In genomic region chr3:108602249-108602934, GRCh38 we compare ENCODE assay signal across 9 cellular contexts. TPM values are rescaled to one million over a fixed set of nuclear protein-coding genes. Genes with fewer than 3 reads are reported as not detected.
DNase-seq lines count a peak whose midpoint lies in the region; ATAC-seq, FAIRE-seq and TF ChIP-seq lines count a peak whose summit lies in the region.
"Had no signal": no experiment of that assay in that cellular context is flagged by ENCODE, and none has a peak within 500 bp of the region (broad histone marks: within the 10 kb centered on the region; RNA-seq: fewer than 3 reads in every experiment).

No MANE protein-coding gene starts in this region.

- no peaks in the 10 kb centered on the region for H3K27me3 Mint-ChIP-seq in activated B cell treated with CpG ODN at 0.5 μM for 24 hours

- intact Hi-C loops in activated B cell treated with CpG ODN at 0.5 μM for 24 hours (cut with micrococcal nuclease): loop anchor here (1.0 kb wide), 1 partner anchor 13 kb away; the partner anchor contains the start of genes CIP2A and DZIP3

- H2AFZ ChIP-seq in DND-41 (ENCODE audit: low read depth, low read length): no peak overlapping the region

- H3K27ac ChIP-seq in DND-41 (ENCODE audit: low read length): peak overlapping the region; percentile 52; the same call in 1 of the 2 replicates

- H4K20me1 ChIP-seq in DND-41 (ENCODE audit: insufficient read depth, low read length): no peaks in the 10 kb centered on the region

- no peaks in the 10 kb centered on the region for H3K27me3 ChIP-seq in DND-41 (ENCODE audit: insufficient read depth, low read length, poor library complexity)

- H3K36me3 ChIP-seq in DND-41 (ENCODE audit: insufficient read depth, low read length): no peaks in the 10 kb centered on the region

- no peak for DNase-seq in DND-41
- no peak for DNase-seq in activated B cell treated with CpG ODN at 0.5 μM for 24 hours
- DNase-seq in kidney glomerular epithelial cell (lab: John Stamatoyannopoulos, UW): peak; percentile 29
- no peak for DNase-seq in HuH-7 (ENCODE audit: low spot score)
- no peak for DNase-seq in HT-29 (ENCODE audit: low spot score)
- DNase-seq in HTR-8/SVneo (ENCODE audit: insufficient read length, low spot score): no peak

- TF ChIP-seq CTCF in DND-41 (IDR thresholded peaks at IDR 0.05; ENCODE audit: borderline replicate concordance, extremely low read depth, low read length, poor library complexity, severe bottlenecking): no peak
- TF ChIP-seq CTCF in activated B cell treated with CpG ODN at 0.5 μM for 24 hours (IDR thresholded peaks at IDR 0.05): no peak

- H3K27ac Mint-ChIP-seq in activated B cell treated with CpG ODN at 0.5 μM for 24 hours: peak overlapping the region; percentile 72

- H3K4me1 ChIP-seq in DND-41 (ENCODE audit: insufficient read depth, low read length): peaks cover 25% of the 10 kb centered on the region

- no peak overlapping the region for H3K4me3 ChIP-seq in DND-41 (ENCODE audit: low read depth in 1 of 2, low read length in 2 of 2)

- POLR2A ChIA-PET in activated B cell treated with CpG ODN at 0.5 μM for 24 hours (lab: Charles Lee): interaction anchor here (1.4 to 7.5 kb wide), 2 partner anchors 11 to 477 kb away, joined by 5 to 96 read pairs; partner anchors contain the start of genes CIP2A and DZIP3

- CTCF ChIA-PET in activated B cell treated with CpG ODN at 0.5 μM for 24 hours (lab: Charles Lee): interaction anchor here (0.5 to 2.6 kb wide), 3 partner anchors 12 to 664 kb away, joined by 3 to 12 read pairs (median 6); partner anchors contain the start of genes CIP2A and DZIP3

- H3K4me1 Mint-ChIP-seq in activated B cell treated with CpG ODN at 0.5 μM for 24 hours: peaks cover 31% of the 10 kb centered on the region

- peak overlapping the region; percentile 65 for H3K4me3 Mint-ChIP-seq in activated B cell treated with CpG ODN at 0.5 μM for 24 hours

- no peaks in the 10 kb centered on the region for H3K9me3 ChIP-seq in DND-41 (ENCODE audit: insufficient read depth, low read length, severe bottlenecking)

- ATAC-seq in DND-41 (ENCODE audit: insufficient read depth, low read depth): no peak
- ATAC-seq in GM21576 (IDR thresholded peaks at IDR 0.05; ENCODE audit: unreplicated experiment): peak; percentile 62
- peak; percentile 81 for ATAC-seq in activated B cell treated with CpG ODN at 0.5 μM for 24 hours (ENCODE audit: low read depth)
- ATAC-seq in HG03571 (IDR thresholded peaks at IDR 0.05; ENCODE audit: unreplicated experiment): no peak

- H3K4me2 ChIP-seq in DND-41 (ENCODE audit: insufficient read depth, low read length): no peak overlapping the region

- H3K9ac ChIP-seq in DND-41 (ENCODE audit: low read depth, low read length): no peak overlapping the region

- peaks cover 2% of the 10 kb centered on the region for H3K36me3 Mint-ChIP-seq in activated B cell treated with CpG ODN at 0.5 μM for 24 hours (ENCODE audit: low read depth)

- no peaks in the 10 kb centered on the region for H3K9me3 Mint-ChIP-seq in activated B cell treated with CpG ODN at 0.5 μM for 24 hours

- no peaks in the 10 kb centered on the region for H3K79me2 ChIP-seq in DND-41 (ENCODE audit: insufficient read depth, low read length)

- FAIRE-seq in HTR-8/SVneo (lab: Jason Lieb, UNC): no peak
- FAIRE-seq: endometrium had no signal

RNA-seq across cellular contexts. Expression of gene DZIP3, which starts 12.9 kb away (rescaled TPM):
- 15.5 and 16.7 TPM in 2 replicates for total RNA-seq in activated B cell treated with CpG ODN at 0.5 μM for 24 hours
- 2.8 and 3.3 TPM in 2 replicates for total RNA-seq in HT-29 (2014; rRNA removed; shearing (Covaris generic))

RNA-seq across cellular contexts. Expression of gene CIP2A, which starts 13.2 kb away (rescaled TPM):
- total RNA-seq in activated B cell treated with CpG ODN at 0.5 μM for 24 hours: 11.3 and 13.1 TPM in 2 replicates
- total RNA-seq in HT-29 (2014; rRNA removed; shearing (Covaris generic)): 16.2 and 22.8 TPM in 2 replicates

Comparison
In these comparisons a context has a peak if more than half of its experiments do, and no peak if none do; other contexts are left out.
1. ATAC-seq: peak in GM21576 (single experiment) and activated B cell treated with CpG ODN at 0.5 μM for 24 hours (single experiment); none in DND-41 (single experiment) and HG03571 (single experiment).